ENCODE assay signal across 15 cellular contexts in the genomic region with DNA sequence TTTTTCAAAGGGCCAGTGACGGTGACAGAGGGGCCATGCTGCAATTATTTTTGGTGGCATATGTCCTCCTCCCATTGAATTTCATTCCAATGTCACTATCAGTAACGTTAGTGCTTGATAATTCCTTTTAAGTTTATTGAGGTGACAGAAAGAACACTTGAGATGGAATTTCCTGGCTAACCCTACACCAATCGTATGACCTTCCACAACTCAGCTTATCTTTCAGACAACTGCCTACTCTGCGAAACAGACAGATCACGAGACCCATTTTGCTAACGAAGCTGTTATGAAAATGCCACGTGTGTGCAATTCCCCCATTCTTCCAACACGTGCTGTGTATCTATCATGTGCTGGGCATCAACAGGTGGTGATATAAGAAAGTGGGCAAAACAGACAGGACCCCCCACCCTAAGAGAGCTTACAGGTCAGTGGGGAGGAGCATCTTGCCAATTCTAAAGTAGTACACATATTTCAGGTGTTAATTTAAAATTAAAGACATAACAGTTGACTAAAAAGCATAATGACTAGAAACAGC.
"Had no signal": no experiment of that assay in that cellular context is flagged by ENCODE, and none has a peak within 500 bp of the region (broad histone marks: within the 10 kb centered on the region; RNA-seq: fewer than 3 reads in every experiment).

No MANE protein-coding gene starts in this region.

- H3K9me3 Mint-ChIP-seq: effector memory CD8-positive, alpha-beta T cell; immature natural killer cell; T-helper 1 cell treated with Interleukin-12 subunit alpha and Interleukin-12 subunit beta and Interleukin-4 antibody, amounts not matched to agents 30 μg/mL and 1 μg/mL, for 36 hours had no signal

- H3K4me3 Mint-ChIP-seq: effector memory CD8-positive, alpha-beta T cell; immature natural killer cell; T-helper 1 cell treated with Interleukin-12 subunit alpha and Interleukin-12 subunit beta and Interleukin-4 antibody, amounts not matched to agents 30 μg/mL and 1 μg/mL, for 36 hours had no signal

- H3K36me3 ChIP-seq: pancreas, WERI-Rb-1 had no signal

- ATAC-seq: effector memory CD8-positive, alpha-beta T cell; foreskin keratinocyte; pancreas had no signal

- H3K27ac ChIP-seq: foreskin keratinocyte, lower lobe of right lung, pancreas, suprapubic skin, WERI-Rb-1 had no signal

- H3K4me3 ChIP-seq: lower lobe of right lung, pancreas, suprapubic skin had no signal

- DNase-seq: activated CD4-positive, alpha-beta T cell treated with anti-CD3 and anti-CD28 coated beads for 4 hours; activated T-cell treated with anti-CD3 and anti-CD28 coated beads, Interleukin-2, amount 50 U/mL, for 48 hours; aorta; dermis blood vessel endothelial cell; effector memory CD8-positive, alpha-beta T cell; foreskin keratinocyte; glutamatergic neuron; immature natural killer cell; lower lobe of right lung; pancreas; stimulated activated CD4-positive, alpha-beta T cell treated with anti-CD3 and anti-CD28 coated beads, Interleukin-2, amount 100 ng/mL, for 24 hours; trophoblast cell; WERI-Rb-1 had no signal

- H3K27ac Mint-ChIP-seq: effector memory CD8-positive, alpha-beta T cell had no signal

- H3K9me3 ChIP-seq: lower lobe of right lung, pancreas, suprapubic skin had no signal

- H3K27me3 Mint-ChIP-seq: effector memory CD8-positive, alpha-beta T cell had no signal

- H3K4me1 ChIP-seq: lower lobe of right lung, pancreas, suprapubic skin had no signal
